ENCODE assay signal across 23 cellular contexts in the genomic region with DNA sequence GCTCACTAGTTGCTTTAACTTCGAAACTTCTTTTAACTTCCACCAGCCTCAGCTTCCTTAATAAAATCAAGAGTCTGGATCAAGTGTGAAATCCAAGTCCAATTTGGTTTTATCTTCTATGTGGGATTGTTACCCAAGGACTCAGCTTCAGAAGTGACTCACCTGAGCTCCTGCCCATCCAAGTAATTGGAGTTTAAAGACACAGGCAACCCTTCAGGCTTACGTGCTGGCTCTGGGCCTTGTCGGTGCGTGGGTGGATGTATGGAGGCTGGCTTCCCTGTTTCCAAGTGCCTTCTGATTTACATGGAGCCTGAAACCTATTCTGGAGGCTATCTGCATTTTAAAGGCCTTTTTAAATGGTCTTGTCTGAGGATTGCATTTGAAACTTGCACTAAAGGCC.
DNase-seq lines count a peak whose midpoint lies in the region; ATAC-seq, FAIRE-seq and TF ChIP-seq lines count a peak whose summit lies in the region.
"Had no signal": no experiment of that assay in that cellular context is flagged by ENCODE, and none has a peak within 500 bp of the region (broad histone marks: within the 10 kb centered on the region; RNA-seq: fewer than 3 reads in every experiment).

No MANE protein-coding gene starts in this region.

- H3K9me3 ChIP-seq in A549 (no peaks in the 10 kb centered on the region), kidney (ENCODE audit: control insufficient read depth in 1 of 2, low read length in 2 of 2) (no peaks in the 10 kb centered on the region)
- H3K9me3 ChIP-seq: psoas muscle, SJCRH30 had no signal

- intact Hi-C loops in kidney (cut with DNase I) = no loop called here

- H3K9ac ChIP-seq in kidney (ENCODE audit: low read length in 2 of 2) = no peak overlapping the region

- CTCF ChIA-PET in A549 (lab: Yijun Ruan, JAX) = no interaction called here

- H3K4me1 Mint-ChIP-seq in activated T-helper 17 cell treated with anti-CD3 and anti-CD28 coated beads, Interleukin-2, amount 50 U/mL, for 72 hours = peaks cover 80% of the 10 kb centered on the region

- TF ChIP-seq RAD21 in A549 (conservative IDR thresholded peaks at IDR 0.05 in 1 of 2, IDR thresholded peaks at IDR 0.05 in 1 of 2) = no peak

- H3K36me3 Mint-ChIP-seq in activated T-helper 17 cell treated with anti-CD3 and anti-CD28 coated beads, Interleukin-2, amount 50 U/mL, for 72 hours (ENCODE audit: low read depth) = peaks cover 13% of the 10 kb centered on the region
- H3K36me3 Mint-ChIP-seq: CD4-positive, alpha-beta memory T cell had no signal

- peaks cover 5% of the 10 kb centered on the region for H3K9me3 Mint-ChIP-seq in activated T-helper 17 cell treated with anti-CD3 and anti-CD28 coated beads, Interleukin-2, amount 50 U/mL, for 72 hours
- H3K9me3 Mint-ChIP-seq: CD4-positive, alpha-beta memory T cell had no signal

- H3K27me3 ChIP-seq in bronchial epithelial cell (ENCODE audit: control insufficient read depth, insufficient read depth, low read length) = no peaks in the 10 kb centered on the region

- H3K4me2 ChIP-seq in A549 = peak overlapping the region; percentile 65

- no peak overlapping the region for H3K4me3 Mint-ChIP-seq in activated T-helper 17 cell treated with anti-CD3 and anti-CD28 coated beads, Interleukin-2, amount 50 U/mL, for 72 hours
- H3K4me3 Mint-ChIP-seq: activated CD8-positive, alpha-beta T cell treated with anti-CD3 and anti-CD28 coated beads, Interleukin-2, amount 10 ng/mL, durations not matched to agents 7 days and 5 days; neural crest cell had no signal

- ATAC-seq in A549 (no peak), left lobe of liver (no peak), GM19467 (IDR thresholded peaks at IDR 0.05; ENCODE audit: unreplicated experiment) (no peak), GM18505 (IDR thresholded peaks at IDR 0.05; ENCODE audit: unreplicated experiment) (no peak)
- no peak for ATAC-seq in activated T-helper 17 cell treated with anti-CD3 and anti-CD28 coated beads, Interleukin-2, amount 50 U/mL, for 72 hours (replicated peaks)
- ATAC-seq: activated CD8-positive, alpha-beta T cell treated with anti-CD3 and anti-CD28 coated beads, Interleukin-2, amount 10 ng/mL, durations not matched to agents 7 days and 5 days; psoas muscle had no signal

- no peak overlapping the region for H3K27ac Mint-ChIP-seq in activated T-helper 17 cell treated with anti-CD3 and anti-CD28 coated beads, Interleukin-2, amount 50 U/mL, for 72 hours

- 95% methylated on average over 4 of the region's 4 CpGs for WGBS in A549 (ENCODE audit: missing lambda C conversion rate)

- DNase-seq in A549 (ENCODE audit: low read depth in 1 of 2, low spot score in 1 of 2) = no peak
- DNase-seq in M059J (ENCODE audit: low read depth) = peak; percentile 7
- DNase-seq in bronchial epithelial cell (ENCODE audit: low read depth) = peak; percentile 70
- peak; percentile 26 for DNase-seq in left lobe of liver (ENCODE audit: low spot score)
- no peak for DNase-seq in kidney
- DNase-seq: ACHN; activated CD8-positive, alpha-beta T cell treated with anti-CD3 and anti-CD28 coated beads, Interleukin-2, amount 10 ng/mL, durations not matched to agents 7 days and 5 days; amygdala; CD4-positive, alpha-beta memory T cell; DND-41; effector memory CD4-positive, alpha-beta T cell; midbrain; NCI-H1048; NCI-H526; OCI-M1; psoas muscle; SJCRH30 had no signal

- TF ChIP-seq CTCF in A549 (IDR thresholded peaks at IDR 0.05) = no peak
- TF ChIP-seq CTCF in bronchial epithelial cell (IDR thresholded peaks at IDR 0.05; ENCODE audit: insufficient read depth, low read length, severe bottlenecking) = no peak
- TF ChIP-seq CTCF in kidney (IDR thresholded peaks at IDR 0.05; ENCODE audit: borderline replicate concordance, extremely low read depth, insufficient read depth) = no peak

- no peak for TF ChIP-seq EP300 in A549 (IDR thresholded peaks at IDR 0.05)

- H3K27ac ChIP-seq in A549 = peak overlapping the region; percentile 51 to 66; a peak in 5 of 6 replicates
- no peak overlapping the region for H3K27ac ChIP-seq in kidney (ENCODE audit: low read depth in 2 of 2, low read length in 2 of 2)
- H3K27ac ChIP-seq: psoas muscle, SJCRH30 had no signal

- H3K27me3 Mint-ChIP-seq in activated T-helper 17 cell treated with anti-CD3 and anti-CD28 coated beads, Interleukin-2, amount 50 U/mL, for 72 hours = peaks cover 4% of the 10 kb centered on the region
- H3K27me3 Mint-ChIP-seq: CD4-positive, alpha-beta memory T cell had no signal

- TF ChIP-seq POLR2A in A549 (IDR thresholded peaks at IDR 0.05; ENCODE audit: low read length) = no peak
- TF ChIP-seq POLR2A in GM18505 (IDR thresholded peaks at IDR 0.05; ENCODE audit: borderline replicate concordance, extremely low read depth, insufficient read depth, insufficient read length) = no peak

- H3K4me3 ChIP-seq in A549 (no peak overlapping the region), bronchial epithelial cell (ENCODE audit: low read depth, low read length) (no peak overlapping the region), kidney (ENCODE audit: low read length in 2 of 2) (no peak overlapping the region)
- H3K4me3 ChIP-seq: psoas muscle, SJCRH30 had no signal

- no peak for FAIRE-seq in A549 (lab: Jason Lieb, UNC)
- no peak for FAIRE-seq in bronchial epithelial cell (lab: Jason Lieb, UNC)
- FAIRE-seq in kidney (lab: Jason Lieb, UNC) = no peak
- FAIRE-seq: H54, islet of Langerhans had no signal

- H3K36me3 ChIP-seq in bronchial epithelial cell (ENCODE audit: control insufficient read depth, insufficient read depth, low read length) (no peaks in the 10 kb centered on the region), kidney (ENCODE audit: control insufficient read depth in 1 of 2, insufficient read depth in 2 of 2, low read length in 2 of 2) (no peaks in the 10 kb centered on the region)
- H3K36me3 ChIP-seq: SJCRH30 had no signal

- H3K4me1 ChIP-seq in A549 (peaks cover 35% of the 10 kb centered on the region), kidney (ENCODE audit: control insufficient read depth in 1 of 2, insufficient read depth in 1 of 2, low read depth in 1 of 2, low read length in 2 of 2) (no peaks in the 10 kb centered on the region)
- H3K4me1 ChIP-seq: psoas muscle, SJCRH30 had no signal

- POLR2A ChIA-PET in A549 (lab: Yijun Ruan, JAX) = interaction anchor here (0.6 to 0.7 kb wide), 2 partner anchors 374 to 695 kb away, joined by 3 read pairs; a partner anchor contains a TSS

TF ChIP-seq in A549, 52 proteins besides CTCF, POLR2A, EP300 and RAD21:
- TF ChIP-seq GATA3 (IDR thresholded peaks at IDR 0.05; ENCODE audit: borderline replicate concordance) (no peak), BHLHE40 (IDR thresholded peaks at IDR 0.05; ENCODE audit: low read depth, low read length) (no peak), NFE2L2 (conservative IDR thresholded peaks at IDR 0.05; ENCODE audit: low read length) (no peak), FOSL2 (IDR thresholded peaks at IDR 0.05) (no peak), FOSL2 (CRISPR knock-in tag; IDR thresholded peaks at IDR 0.05) (no peak)

Comparison
In these comparisons a context has a peak if more than half of its experiments do, and no peak if none do; other contexts are left out.
1. DNase-seq: peak in M059J (single experiment), bronchial epithelial cell (single experiment) and left lobe of liver (single experiment); none in A549 (0 of 2) and kidney (single experiment).
2. H3K27ac ChIP-seq: peak in A549 (2 of 2); none in kidney (0 of 2).